23 cellular contexts compared by ENCODE assay signal in genomic region chr11:71063129-71063528, GRCh38.
A peak's percentile ranks its signal among the peaks of the same experiment; 100 is the strongest.
DNase-seq lines count a peak whose midpoint lies in the region; ATAC-seq, FAIRE-seq and TF ChIP-seq lines count a peak whose summit lies in the region.
"Had no signal": no experiment of that assay in that cellular context is flagged by ENCODE, and none has a peak within 500 bp of the region (broad histone marks: within the 10 kb centered on the region; RNA-seq: fewer than 3 reads in every experiment).

No MANE protein-coding gene starts in this region.

- H3K36me3 ChIP-seq in liver (ENCODE audit: control insufficient read depth in 4 of 4, insufficient read depth in 3 of 4, low read depth in 1 of 4, low read length in 3 of 4) (peaks cover 0 to 5% (median 2%) of the 10 kb centered on the region in 4 donors), HepG2 (replicated peaks in 1 of 2; ENCODE audit: control insufficient read depth in 1 of 2, insufficient read depth in 2 of 2, low read length in 2 of 2) (peaks cover 7 to 37% of the 10 kb centered on the region in 2 experiments; a peak in 4 of 5 replicates), small intestine (ENCODE audit: control insufficient read depth in 2 of 2, insufficient read depth in 2 of 2, low read length in 2 of 2) (no peaks in the 10 kb centered on the region)

- H3K4me1 ChIP-seq in liver (ENCODE audit: control insufficient read depth in 4 of 4, insufficient read depth in 4 of 4, low read length in 3 of 4) = peaks cover 0 to 3% (median under 1%) of the 10 kb centered on the region in 4 donors
- H3K4me1 ChIP-seq in HepG2 (ENCODE audit: insufficient read depth, low read length) = no peaks in the 10 kb centered on the region
- H3K4me1 ChIP-seq in small intestine (ENCODE audit: control insufficient read depth in 2 of 2, insufficient read depth in 1 of 2, low read depth in 1 of 2, low read length in 1 of 2) = no peaks in the 10 kb centered on the region

- in situ Hi-C loops in HepG2 (cut with HindIII; ENCODE audit: extremely low pct_ligation_motif_present, low pct_unique_long_range_greater_than_20kb) = no loop called here

- H4K20me1 ChIP-seq in HepG2 (ENCODE audit: insufficient read depth, low read length) = peaks cover 6% of the 10 kb centered on the region; the same call in 1 of the 2 replicates

- TF ChIP-seq CTCF in liver (IDR thresholded peaks at IDR 0.05; ENCODE audit: low read depth, low read length, missing input control) = no peak
- TF ChIP-seq CTCF in HepG2 (CRISPR knock-in tag; IDR thresholded peaks at IDR 0.05) = no peak

- CTCF ChIA-PET in HepG2 (lab: Yijun Ruan, JAX; ENCODE audit: low intra/inter-chr PET ratio, low total read pairs) = no interaction called here

- intact Hi-C loops in HepG2 (cut with micrococcal nuclease; ENCODE audit: unreplicated experiment) = no loop called here

- H3K4me3 ChIP-seq in liver (ENCODE audit: low read depth in 1 of 3, low read length in 3 of 3) (no peak overlapping the region), HepG2 (replicated peaks in 1 of 3; ENCODE audit: insufficient read depth in 1 of 3, low read depth in 2 of 3, low read length in 3 of 3) (no peak overlapping the region), small intestine (ENCODE audit: low read depth in 1 of 2, low read length in 2 of 2) (no peak overlapping the region)
- H3K4me3 ChIP-seq: A549 had no signal

- H3K9me3 ChIP-seq in liver (ENCODE audit: control insufficient read depth in 4 of 4, low read length in 3 of 4) (no peaks in the 10 kb centered on the region), HepG2 (ENCODE audit: low read length) (no peaks in the 10 kb centered on the region), small intestine (ENCODE audit: control insufficient read depth, low read depth) (no peaks in the 10 kb centered on the region)
- H3K9me3 ChIP-seq: A549 had no signal

- TF ChIP-seq RAD21 in liver (IDR thresholded peaks at IDR 0.05) = no peak
- TF ChIP-seq RAD21 in HepG2 (CRISPR knock-in tag; IDR thresholded peaks at IDR 0.05) = no peak

- no peak overlapping the region for H3K4me2 ChIP-seq in HepG2 (ENCODE audit: low read depth, low read length)
- H3K4me2 ChIP-seq: A549 had no signal

- ATAC-seq in HepG2 (no peak), left lobe of liver (peak; percentile 69)
- ATAC-seq: A549 had no signal

- H3K27me3 ChIP-seq in liver (ENCODE audit: control insufficient read depth in 4 of 4, insufficient read depth in 4 of 4, low read length in 3 of 4) = no peaks in the 10 kb centered on the region
- H3K27me3 ChIP-seq in HepG2 (ENCODE audit: control insufficient read depth in 1 of 2, insufficient read depth in 2 of 2, low read length in 2 of 2) = no peaks in the 10 kb centered on the region
- H3K27me3 ChIP-seq in small intestine (ENCODE audit: control insufficient read depth in 2 of 2, insufficient read depth in 2 of 2, low read length in 2 of 2) = no peaks in the 10 kb centered on the region

- 56% methylated on average over 7 of the region's 7 CpGs for WGBS in liver
- 97% methylated on average over 7 of the region's 7 CpGs for WGBS in HepG2 (ENCODE audit: low lambda C conversion rate)
- 88 to 94% (median 90%) methylated on average over 7 of the region's 7 CpGs for WGBS in small intestine, 3 donors

- H3K27ac ChIP-seq in liver (ENCODE audit: low read depth in 1 of 2, low read length in 2 of 2) (no peak overlapping the region), HepG2 (ENCODE audit: extremely low read length, insufficient read depth, low read length) (no peak overlapping the region), small intestine (ENCODE audit: low read depth in 1 of 2, low read length in 1 of 2) (no peak overlapping the region)
- H3K27ac ChIP-seq: 22Rv1, A549 had no signal

- FAIRE-seq in HepG2 (lab: Jason Lieb, UNC) = no peak
- no peak for FAIRE-seq in small intestine (lab: Jason Lieb, UNC)
- FAIRE-seq: A549, G401.6, GM12891, GM19239 had no signal

- TF ChIP-seq POLR2A in HepG2 (IDR thresholded peaks at IDR 0.05; ENCODE audit: insufficient read depth in 1 of 2, low read depth in 2 of 2, low read length in 2 of 2) = no peak

- BruUV-seq in HepG2 (replicated peaks; lab: Mats Ljungman, UMichigan) = no TSS peak

- H3K9ac ChIP-seq in liver (ENCODE audit: low read depth in 1 of 2, low read length in 2 of 2) = no peak overlapping the region
- H3K9ac ChIP-seq in HepG2 (ENCODE audit: insufficient read depth, low read depth, low read length) = no peak overlapping the region

- POLR2A ChIA-PET in HepG2 (lab: Yijun Ruan, JAX) = no interaction called here

- no peaks in the 10 kb centered on the region for H3K79me2 ChIP-seq in HepG2 (ENCODE audit: insufficient read depth, low read length)

- H2AFZ ChIP-seq in HepG2 (ENCODE audit: low read length) = no peak overlapping the region

- no peak for DNase-seq in HepG2 (ENCODE audit: low spot score)
- no peak for DNase-seq in left lobe of liver (ENCODE audit: low spot score)
- no peak for DNase-seq in small intestine
- no peak for DNase-seq in T-helper 1 cell
- DNase-seq: AML-193; C1 segment of cervical spinal cord; CD4-positive, alpha-beta memory T cell; CD4-positive, CD25-positive, alpha-beta regulatory T cell; CD8-positive, alpha-beta memory T cell; COR-L47; DMS 273 treated with DMSO at 0.1 percent for 48 hours; DMS153; DMS53; DMS79; DND-41; EL; GF-D8 had no signal

- TF ChIP-seq EP300 in HepG2 (IDR thresholded peaks at IDR 0.05; ENCODE audit: low read depth in 2 of 2, low read length in 2 of 2) (no peak), HepG2 (CRISPR knock-in tag; IDR thresholded peaks at IDR 0.05; ENCODE audit: borderline replicate concordance) (no peak)

TF ChIP-seq in liver, 16 proteins besides CTCF, POLR2A, EP300 and RAD21:
- TF ChIP-seq ZBTB33 (IDR thresholded peaks at IDR 0.05) = no peak
- TF ChIP-seq FOXA2 (IDR thresholded peaks at IDR 0.05) = peak; percentile 20
- TF ChIP-seq, protein P1, sequence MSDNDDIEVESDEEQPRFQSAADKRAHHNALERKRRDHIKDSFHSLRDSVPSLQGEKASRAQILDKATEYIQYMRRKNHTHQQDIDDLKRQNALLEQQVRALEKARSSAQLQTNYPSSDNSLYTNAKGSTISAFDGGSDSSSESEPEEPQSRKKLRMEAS (IDR thresholded peaks at IDR 0.05) = no peak
- TF ChIP-seq HNF4A (conservative IDR thresholded peaks at IDR 0.05) = peak; percentile 59 to 74
- no peak for TF ChIP-seq TAF1 (conservative IDR thresholded peaks at IDR 0.05)

TF ChIP-seq in HepG2, 621 proteins besides CTCF, POLR2A, EP300 and RAD21:
- TF ChIP-seq, protein P2, sequence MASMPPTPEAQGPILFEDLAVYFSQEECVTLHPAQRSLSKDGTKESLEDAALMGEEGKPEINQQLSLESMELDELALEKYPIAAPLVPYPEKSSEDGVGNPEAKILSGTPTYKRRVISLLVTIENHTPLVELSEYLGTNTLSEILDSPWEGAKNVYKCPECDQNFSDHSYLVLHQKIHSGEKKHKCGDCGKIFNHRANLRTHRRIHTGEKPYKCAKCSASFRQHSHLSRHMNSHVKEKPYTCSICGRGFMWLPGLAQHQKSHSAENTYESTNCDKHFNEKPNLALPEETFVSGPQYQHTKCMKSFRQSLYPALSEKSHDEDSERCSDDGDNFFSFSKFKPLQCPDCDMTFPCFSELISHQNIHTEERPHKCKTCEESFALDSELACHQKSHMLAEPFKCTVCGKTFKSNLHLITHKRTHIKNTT (CRISPR knock-in tag; IDR thresholded peaks at IDR 0.05) = no peak
- TF ChIP-seq ZNF496 (CRISPR knock-in tag; IDR thresholded peaks at IDR 0.05; ENCODE audit: insufficient replicate concordance) (no peak), ZSCAN21 (CRISPR knock-in tag; IDR thresholded peaks at IDR 0.05; ENCODE audit: borderline replicate concordance) (no peak)
TF ChIP-seq in HepG2: peak in this region for 0.
